8 cellular contexts compared by ENCODE assay signal in the genomic region with DNA sequence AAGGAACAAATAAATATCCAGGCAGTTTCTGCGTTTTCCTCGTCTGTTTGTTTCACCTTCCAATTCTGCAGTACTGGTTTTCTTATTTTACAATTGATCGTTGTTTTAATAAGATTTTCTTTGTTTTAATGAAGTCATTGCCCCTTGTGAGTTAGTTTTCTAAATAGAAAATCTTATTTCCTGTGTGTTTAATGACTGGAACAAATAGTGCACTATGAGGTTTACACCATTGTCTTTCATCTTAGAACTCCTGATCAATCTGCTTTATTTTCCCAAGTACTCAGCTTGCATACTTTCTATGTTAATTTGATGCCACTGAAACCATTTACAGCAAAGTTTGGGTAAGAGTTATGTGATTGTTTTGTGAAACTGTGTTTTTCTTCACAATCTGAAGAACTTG. TPM values are rescaled to one million over a fixed set of nuclear protein-coding genes. Genes with fewer than 3 reads are reported as not detected.
DNase-seq lines count a peak whose midpoint lies in the region; ATAC-seq and TF ChIP-seq lines count a peak whose summit lies in the region.

No MANE protein-coding gene starts in this region.

- DNase-seq in A673 (ENCODE audit: low spot score): no peak
- DNase-seq in LNCaP clone FGC (ENCODE audit: low read depth): no peak
- DNase-seq in dermis blood vessel endothelial cell: peak; percentile 28
- no peak for DNase-seq in HT-29 (ENCODE audit: low spot score)
- no peak for DNase-seq in activated CD4-positive, CD25-positive, alpha-beta regulatory T cell treated with anti-CD3 and anti-CD28 coated beads, Interleukin-2, amount 50 U/mL, for 72 hours

- POLR2A ChIA-PET in A673 (lab: Charles Lee; ENCODE audit: low non-redundant PET): no interaction called here

- H3K9ac ChIP-seq in muscle layer of colon (ENCODE audit: low read length): peak overlapping the region; percentile 90

- no peak for ATAC-seq in GM18868 (IDR thresholded peaks at IDR 0.05; ENCODE audit: unreplicated experiment)
- no peak for ATAC-seq in HG03521 (IDR thresholded peaks at IDR 0.05; ENCODE audit: unreplicated experiment)

- TSS peak; percentile 32 for BruUV-seq in A673 (replicated peaks; lab: Mats Ljungman, UMichigan)

- H3K36me3 ChIP-seq in A673 (ENCODE audit: insufficient read depth, low read length, poor library complexity, severe bottlenecking) (no peaks in the 10 kb centered on the region), muscle layer of colon (ENCODE audit: insufficient read depth, low read length) (no peaks in the 10 kb centered on the region)

- H3K27me3 ChIP-seq in A673 (replicated peaks; ENCODE audit: insufficient read depth, low read depth, low read length, poor library complexity) (peaks cover 13% of the 10 kb centered on the region), muscle layer of colon (ENCODE audit: control insufficient read depth in 1 of 2, insufficient read depth in 2 of 2, low read length in 2 of 2) (no peaks in the 10 kb centered on the region)

- no peak overlapping the region for H3K27ac ChIP-seq in A673 (ENCODE audit: low read depth, low read length, poor library complexity, severe bottlenecking)
- H3K27ac ChIP-seq in muscle layer of colon (ENCODE audit: low read depth, low read length): peak overlapping the region; percentile 90

- intact Hi-C loops in A673 (cut with micrococcal nuclease; ENCODE audit: unreplicated experiment): no loop called here

- H3K4me3 ChIP-seq in A673 (ENCODE audit: low read depth, low read length, poor library complexity, severe bottlenecking) (peak overlapping the region; percentile 67), LNCaP clone FGC (ENCODE audit: low read depth, low read length) (peak overlapping the region; percentile 52), muscle layer of colon (ENCODE audit: low read depth in 1 of 2, low read length in 2 of 2) (peak overlapping the region; percentile 87 to 89)

- CTCF ChIA-PET in A673 (lab: Charles Lee): no interaction called here

- H3K4me1 ChIP-seq in A673 (ENCODE audit: insufficient read depth, low read length, poor library complexity, severe bottlenecking) (peaks cover 9% of the 10 kb centered on the region), muscle layer of colon (ENCODE audit: insufficient read depth, low read length) (peaks cover 20% of the 10 kb centered on the region)

- no peaks in the 10 kb centered on the region for H3K9me3 ChIP-seq in A673 (ENCODE audit: low read depth, low read length, poor library complexity, severe bottlenecking)
- no peaks in the 10 kb centered on the region for H3K9me3 ChIP-seq in muscle layer of colon (ENCODE audit: low read length)

- TF ChIP-seq CTCF in A673 (conservative IDR thresholded peaks at IDR 0.05; ENCODE audit: low read depth, low read length): no peak
- TF ChIP-seq CTCF in LNCaP clone FGC (IDR thresholded peaks at IDR 0.05; ENCODE audit: control insufficient read depth, extremely low read depth, insufficient read depth): no peak

RNA-seq across cellular contexts. Expression of a gene that starts 1.3 kb away (rescaled TPM):
- total RNA-seq in A673 (2021) (18.9 and 20.5 TPM in 2 replicates), dermis blood vessel endothelial cell (44.5 and 52.1 TPM in 2 replicates)
- 13.0 and 15.8 TPM in 2 replicates for total RNA-seq in HT-29 (2014; rRNA removed; shearing (Covaris generic))
